Comparison of ENCODE assay signal across 14 cellular contexts in genomic region chr14:32986791-32987545, GRCh38. TPM values are rescaled to one million over a fixed set of nuclear protein-coding genes. Genes with fewer than 3 reads are reported as not detected.
DNase-seq lines count a peak whose midpoint lies in the region; ATAC-seq and FAIRE-seq lines count a peak whose summit lies in the region.
"Had no signal": no experiment of that assay in that cellular context is flagged by ENCODE, and none has a peak within 500 bp of the region (broad histone marks: within the 10 kb centered on the region; RNA-seq: fewer than 3 reads in every experiment).

No MANE protein-coding gene starts in this region.

- H3K9ac ChIP-seq in mesendoderm (ENCODE audit: low read length) = no peak overlapping the region

- H3K4me3 ChIP-seq in ectodermal cell (ENCODE audit: insufficient read depth, low read depth, low read length) = no peak overlapping the region
- H3K4me3 ChIP-seq in mesendoderm (ENCODE audit: low read length) = no peak overlapping the region
- H3K4me3 ChIP-seq: A549 had no signal

- no peak overlapping the region for H2AK5ac ChIP-seq in mesendoderm (ENCODE audit: low read length)

- no peak for FAIRE-seq in urothelium cell line (lab: Jason Lieb, UNC)
- FAIRE-seq: A549 had no signal

- H3K27ac ChIP-seq in ectodermal cell (ENCODE audit: insufficient read depth, low read depth, low read length, poor library complexity, severe bottlenecking) (peak overlapping the region; percentile 83), mesendoderm (ENCODE audit: low read depth, low read length) (no peak overlapping the region)
- H3K27ac ChIP-seq: A549 had no signal

- H3K27me3 ChIP-seq in ectodermal cell (ENCODE audit: control insufficient read depth, insufficient read depth, low read length, poor library complexity, severe bottlenecking) = no peaks in the 10 kb centered on the region
- no peaks in the 10 kb centered on the region for H3K27me3 ChIP-seq in mesendoderm (ENCODE audit: insufficient read depth, low read length, poor library complexity)

- H3K4ac ChIP-seq in mesendoderm (ENCODE audit: low read depth, low read length) = no peak overlapping the region

- H4K8ac ChIP-seq in mesendoderm (ENCODE audit: low read depth, low read length) = no peak overlapping the region

- H3K9me3 ChIP-seq in ectodermal cell (ENCODE audit: control insufficient read depth, low read length) = no peaks in the 10 kb centered on the region
- H3K9me3 ChIP-seq: A549 had no signal

- H3K4me1 ChIP-seq in ectodermal cell (ENCODE audit: control insufficient read depth, insufficient read depth, low read length) (peaks cover 14% of the 10 kb centered on the region), mesendoderm (ENCODE audit: control insufficient read depth, low read depth, low read length) (no peaks in the 10 kb centered on the region)
- H3K4me1 ChIP-seq: A549 had no signal

- H2BK5ac ChIP-seq in mesendoderm (ENCODE audit: low read length) = no peak overlapping the region

- no peaks in the 10 kb centered on the region for H3K4me1 Mint-ChIP-seq in stimulated activated effector memory CD8-positive, alpha-beta T cell treated with anti-CD3 and anti-CD28 coated beads, Interleukin-12 subunit alpha, Interleukin-12 subunit beta, amount 100 ng/mL, for 72 hours
- H3K4me1 Mint-ChIP-seq: activated CD4-positive, alpha-beta T cell treated with anti-CD3 and anti-CD28 coated beads, Interleukin-2, amount 10 ng/mL, durations not matched to agents 24 days and 14 days had no signal

- H2BK120ac ChIP-seq in mesendoderm (ENCODE audit: low read depth, low read length) = no peak overlapping the region

- 38 to 58% methylated on average over 5 to 6 of the region's 7 CpGs for WGBS in ectodermal cell, 2 experiments
- WGBS in mesendoderm (ENCODE audit: extremely low coverage, insufficient coverage, low lambda C conversion rate) = no CpG with 5 or more reads among the region's 7 CpGs

- H3K27ac Mint-ChIP-seq in stimulated activated effector memory CD8-positive, alpha-beta T cell treated with anti-CD3 and anti-CD28 coated beads, Interleukin-12 subunit alpha, Interleukin-12 subunit beta, amount 100 ng/mL, for 72 hours = no peak overlapping the region
- H3K27ac Mint-ChIP-seq: activated CD4-positive, alpha-beta T cell treated with anti-CD3 and anti-CD28 coated beads, Interleukin-2, amount 10 ng/mL, durations not matched to agents 24 days and 14 days had no signal

- peak; percentile 77 for ATAC-seq in Right ventricle myocardium superior (ENCODE audit: poor library complexity)
- no peak for ATAC-seq in GM21717 (IDR thresholded peaks at IDR 0.05; ENCODE audit: unreplicated experiment)
- ATAC-seq in stimulated activated effector memory CD8-positive, alpha-beta T cell treated with anti-CD3 and anti-CD28 coated beads, Interleukin-12 subunit alpha, Interleukin-12 subunit beta, amount 100 ng/mL, for 72 hours = no peak
- no peak for ATAC-seq in GM21737 (IDR thresholded peaks at IDR 0.05; ENCODE audit: unreplicated experiment)
- ATAC-seq: A549 had no signal

- H4K5ac ChIP-seq in mesendoderm (ENCODE audit: low read length) = no peak overlapping the region

- no peak overlapping the region for H3K56ac ChIP-seq in mesendoderm (ENCODE audit: low read length)

- H3K4me3 Mint-ChIP-seq in stimulated activated effector memory CD8-positive, alpha-beta T cell treated with anti-CD3 and anti-CD28 coated beads, Interleukin-12 subunit alpha, Interleukin-12 subunit beta, amount 100 ng/mL, for 72 hours = no peak overlapping the region
- H3K4me3 Mint-ChIP-seq: activated CD4-positive, alpha-beta T cell treated with anti-CD3 and anti-CD28 coated beads, Interleukin-2, amount 10 ng/mL, durations not matched to agents 24 days and 14 days had no signal

- H3K36me3 Mint-ChIP-seq in stimulated activated effector memory CD8-positive, alpha-beta T cell treated with anti-CD3 and anti-CD28 coated beads, Interleukin-12 subunit alpha, Interleukin-12 subunit beta, amount 100 ng/mL, for 72 hours = no peaks in the 10 kb centered on the region

- H3K18ac ChIP-seq in mesendoderm (ENCODE audit: low read length) = no peak overlapping the region

- no peaks in the 10 kb centered on the region for H3K79me2 ChIP-seq in mesendoderm (ENCODE audit: control insufficient read depth, insufficient read depth, low read length)

- H2BK15ac ChIP-seq in mesendoderm (replicated peaks; ENCODE audit: low read depth) = no peak overlapping the region

- H3K23ac ChIP-seq in mesendoderm (ENCODE audit: low read length) = no peak overlapping the region

- H3K36me3 ChIP-seq in ectodermal cell (ENCODE audit: control insufficient read depth, insufficient read depth, low read length) (no peaks in the 10 kb centered on the region), mesendoderm (ENCODE audit: control insufficient read depth, insufficient read depth, low read length) (no peaks in the 10 kb centered on the region)

- no peaks in the 10 kb centered on the region for H3K79me1 ChIP-seq in mesendoderm (ENCODE audit: low read length)

- H3K4me2 ChIP-seq in mesendoderm (ENCODE audit: low read length) = no peak overlapping the region
- H3K4me2 ChIP-seq: A549 had no signal

- intact Hi-C loops in Right ventricle myocardium superior (cut with DNase I) = no loop called here
- intact Hi-C loops in cardiac septum (cut with DNase I) = no loop called here

- peaks cover 18% of the 10 kb centered on the region for H3K9me3 Mint-ChIP-seq in stimulated activated effector memory CD8-positive, alpha-beta T cell treated with anti-CD3 and anti-CD28 coated beads, Interleukin-12 subunit alpha, Interleukin-12 subunit beta, amount 100 ng/mL, for 72 hours
- H3K9me3 Mint-ChIP-seq: activated CD4-positive, alpha-beta T cell treated with anti-CD3 and anti-CD28 coated beads, Interleukin-2, amount 10 ng/mL, durations not matched to agents 24 days and 14 days had no signal

- DNase-seq in Right ventricle myocardium superior = no peak
- DNase-seq in cardiac septum (ENCODE audit: low spot score) = no peak
- DNase-seq in mesendoderm = peak; percentile 79
- peak; percentile 27 for DNase-seq in urothelium cell line (ENCODE audit: low spot score)
- no peak for DNase-seq in stimulated activated effector memory CD8-positive, alpha-beta T cell treated with anti-CD3 and anti-CD28 coated beads, Interleukin-12 subunit alpha, Interleukin-12 subunit beta, amount 100 ng/mL, for 72 hours (ENCODE audit: low spot score in 2 of 2)
- DNase-seq: activated CD4-positive, alpha-beta T cell treated with anti-CD3 and anti-CD28 coated beads, Interleukin-2, amount 10 ng/mL, durations not matched to agents 24 days and 14 days; activated naive CD4-positive, alpha-beta T cell; kidney; NCI-H1930; small intestine had no signal

RNA-seq across cellular contexts. Expression of gene NPAS3, which starts 48.3 kb away (rescaled TPM):
- 1.7 TPM for total RNA-seq in Right ventricle myocardium superior
- total RNA-seq in cardiac septum = 4.9 TPM
- 1.4 TPM for polyA plus RNA-seq in ectodermal cell (2013, experiment 1 of 4)
- polyA plus RNA-seq in ectodermal cell (2013, experiment 2 of 4) = 0.32 TPM
- polyA plus RNA-seq in ectodermal cell (2013, experiment 3 of 4) = 1.1 TPM
- 0.85 TPM for polyA plus RNA-seq in ectodermal cell (2013, experiment 4 of 4)
- polyA plus RNA-seq in mesendoderm (2013, experiment 1 of 2) = 0.44 TPM
- 0.48 TPM for polyA plus RNA-seq in mesendoderm (2013, experiment 2 of 2)
- total RNA-seq: activated CD4-positive, alpha-beta T cell treated with anti-CD3 and anti-CD28 coated beads, Interleukin-2, amount 10 ng/mL, durations not matched to agents 24 days and 14 days had no signal
- polyA plus RNA-seq: A549 had no signal

Comparison
In these comparisons a context has a peak if more than half of its experiments do, and no peak if none do; other contexts are left out.
1. DNase-seq: peak in mesendoderm (single experiment) and urothelium cell line (single experiment); none in Right ventricle myocardium superior (single experiment), cardiac septum (single experiment) and stimulated activated effector memory CD8-positive, alpha-beta T cell treated with anti-CD3 and anti-CD28 coated beads, Interleukin-12 subunit alpha, Interleukin-12 subunit beta, amount 100 ng/mL, for 72 hours (0 of 2).